ENCODE assay signal across 16 cellular contexts in genomic region chr18:48550101-48550729, GRCh38. TPM values are rescaled to one million over a fixed set of nuclear protein-coding genes. Genes with fewer than 3 reads are reported as not detected.
DNase-seq lines count a peak whose midpoint lies in the region; ATAC-seq lines count a peak whose summit lies in the region.
"Had no signal": no experiment of that assay in that cellular context is flagged by ENCODE, and none has a peak within 500 bp of the region (broad histone marks: within the 10 kb centered on the region; RNA-seq: fewer than 3 reads in every experiment).

No MANE protein-coding gene starts in this region.

- peak overlapping the region; percentile 9 for H3K27ac Mint-ChIP-seq in T-helper 17 cell
- no peak overlapping the region for H3K27ac Mint-ChIP-seq in stimulated activated memory B cell treated with anti-CD40 and anti-IgM and Interleukin-4, amounts not matched to agents 10 μg/mL and 1 μg/mL and 100 μg/mL, for 72 hours
- H3K27ac Mint-ChIP-seq in activated naive CD4-positive, alpha-beta T cell treated with anti-CD3 and anti-CD28 coated beads for 36 hours: no peak overlapping the region

- DNase-seq in activated effector memory CD4-positive, alpha-beta T cell treated with anti-CD3 and anti-CD28 coated beads, Interleukin-2, amount 50 U/mL, for 16 hours: peak; percentile 27
- DNase-seq in activated effector memory CD4-positive, alpha-beta T cell treated with Interleukin-2 at 50 U/mL for 16 hours: no peak
- no peak for DNase-seq in T-helper 17 cell
- peak; percentile 46 for DNase-seq in islet precursor cell
- DNase-seq in activated naive CD4-positive, alpha-beta T cell treated with anti-CD3 and anti-CD28 coated beads for 36 hours: no peak
- DNase-seq: NCI-H1092, NCI-H1694, NCI-H2107, NCI-H345, NCI-H774, Peyer's patch, SIG-M5 had no signal

- intact Hi-C loops in activated naive CD4-positive, alpha-beta T cell treated with anti-CD3 and anti-CD28 coated beads for 36 hours (cut with micrococcal nuclease): no loop called here

- H3K4me1 Mint-ChIP-seq in T-helper 17 cell: peaks cover 9% of the 10 kb centered on the region
- H3K4me1 Mint-ChIP-seq in stimulated activated memory B cell treated with anti-CD40 and anti-IgM and Interleukin-4, amounts not matched to agents 10 μg/mL and 1 μg/mL and 100 μg/mL, for 72 hours: peaks cover 16% of the 10 kb centered on the region
- no peaks in the 10 kb centered on the region for H3K4me1 Mint-ChIP-seq in activated naive CD4-positive, alpha-beta T cell treated with anti-CD3 and anti-CD28 coated beads for 36 hours (ENCODE audit: low read depth)

- H3K4me3 Mint-ChIP-seq in T-helper 17 cell: no peak overlapping the region
- H3K4me3 Mint-ChIP-seq in stimulated activated memory B cell treated with anti-CD40 and anti-IgM and Interleukin-4, amounts not matched to agents 10 μg/mL and 1 μg/mL and 100 μg/mL, for 72 hours: no peak overlapping the region
- no peak overlapping the region for H3K4me3 Mint-ChIP-seq in activated naive CD4-positive, alpha-beta T cell treated with anti-CD3 and anti-CD28 coated beads for 36 hours

- H3K9me3 Mint-ChIP-seq in stimulated activated memory B cell treated with anti-CD40 and anti-IgM and Interleukin-4, amounts not matched to agents 10 μg/mL and 1 μg/mL and 100 μg/mL, for 72 hours: no peaks in the 10 kb centered on the region
- H3K9me3 Mint-ChIP-seq in activated naive CD4-positive, alpha-beta T cell treated with anti-CD3 and anti-CD28 coated beads for 36 hours: no peaks in the 10 kb centered on the region

- H3K9me3 ChIP-seq in T-helper 17 cell (ENCODE audit: control insufficient read depth, low read length, poor library complexity, severe bottlenecking): no peaks in the 10 kb centered on the region
- H3K9me3 ChIP-seq: HAP-1, Peyer's patch had no signal

- no peaks in the 10 kb centered on the region for H3K27me3 Mint-ChIP-seq in T-helper 17 cell
- no peaks in the 10 kb centered on the region for H3K27me3 Mint-ChIP-seq in stimulated activated memory B cell treated with anti-CD40 and anti-IgM and Interleukin-4, amounts not matched to agents 10 μg/mL and 1 μg/mL and 100 μg/mL, for 72 hours
- peaks cover 4% of the 10 kb centered on the region for H3K27me3 Mint-ChIP-seq in activated naive CD4-positive, alpha-beta T cell treated with anti-CD3 and anti-CD28 coated beads for 36 hours (ENCODE audit: low read depth)

- ATAC-seq in T-helper 17 cell (no peak), HG03159 (IDR thresholded peaks at IDR 0.05; ENCODE audit: unreplicated experiment) (no peak), HG03354 (IDR thresholded peaks at IDR 0.05; ENCODE audit: poor library complexity, severe bottlenecking, unreplicated experiment) (no peak)
- peak; percentile 9 for ATAC-seq in stimulated activated memory B cell treated with anti-CD40 and anti-IgM and Interleukin-4, amounts not matched to agents 10 μg/mL and 1 μg/mL and 100 μg/mL, for 72 hours

- CTCF ChIA-PET in activated naive CD4-positive, alpha-beta T cell treated with anti-CD3 and anti-CD28 coated beads for 36 hours (lab: Charles Lee): interaction anchor here (0.7 kb wide), 1 partner anchor 120 kb away, joined by 4 read pairs; no protein-coding TSS in a partner anchor

- no peaks in the 10 kb centered on the region for H3K36me3 Mint-ChIP-seq in T-helper 17 cell (ENCODE audit: low read depth)
- no peaks in the 10 kb centered on the region for H3K36me3 Mint-ChIP-seq in stimulated activated memory B cell treated with anti-CD40 and anti-IgM and Interleukin-4, amounts not matched to agents 10 μg/mL and 1 μg/mL and 100 μg/mL, for 72 hours
- no peaks in the 10 kb centered on the region for H3K36me3 Mint-ChIP-seq in activated naive CD4-positive, alpha-beta T cell treated with anti-CD3 and anti-CD28 coated beads for 36 hours (ENCODE audit: low read depth)

RNA-seq across cellular contexts. Expression of gene CTIF, which starts 11.4 kb away (rescaled TPM):
- 1 to 10 TPM; 6.1 to 7.3 TPM for total RNA-seq in T-helper 17 cell
- 1 to 10 TPM; 3.6 to 4.1 TPM for total RNA-seq in activated naive CD4-positive, alpha-beta T cell treated with anti-CD3 and anti-CD28 coated beads for 36 hours

Comparison
In these comparisons a context has a peak if more than half of its experiments do, and no peak if none do; other contexts are left out.
1. DNase-seq: peak in activated effector memory CD4-positive, alpha-beta T cell treated with anti-CD3 and anti-CD28 coated beads, Interleukin-2, amount 50 U/mL, for 16 hours (single experiment) and islet precursor cell (single experiment); none in activated effector memory CD4-positive, alpha-beta T cell treated with Interleukin-2 at 50 U/mL for 16 hours (single experiment), T-helper 17 cell (0 of 3) and activated naive CD4-positive, alpha-beta T cell treated with anti-CD3 and anti-CD28 coated beads for 36 hours (single experiment).